In genomic region chr4:82630079-82630478, GRCh38 we compare ENCODE assay signal across 19 cellular contexts.
DNase-seq lines count a peak whose midpoint lies in the region; ATAC-seq and TF ChIP-seq lines count a peak whose summit lies in the region.
"Had no signal": no experiment of that assay in that cellular context is flagged by ENCODE, and none has a peak within 500 bp of the region (broad histone marks: within the 10 kb centered on the region; RNA-seq: fewer than 3 reads in every experiment).

No MANE protein-coding gene starts in this region.

- peaks cover 0 to 3% of the 10 kb centered on the region in 2 donors for H3K9me3 ChIP-seq in ascending aorta
- H3K9me3 ChIP-seq in adrenal gland (replicated peaks in 1 of 3), result no peaks in the 10 kb centered on the region
- H3K9me3 ChIP-seq: SJSA1 had no signal

- no peaks in the 10 kb centered on the region for H3K27me3 ChIP-seq in ascending aorta
- no peaks in the 10 kb centered on the region for H3K27me3 ChIP-seq in adrenal gland
- H3K27me3 ChIP-seq: SJSA1 had no signal

- H3K36me3 ChIP-seq in ascending aorta, result peaks cover 0 to 8% of the 10 kb centered on the region in 2 donors
- H3K36me3 ChIP-seq in adrenal gland (replicated peaks in 1 of 2), result peaks cover 0 to 8% of the 10 kb centered on the region in 2 donors
- H3K36me3 ChIP-seq: SJSA1 had no signal

- H3K4me1 ChIP-seq in ascending aorta, result no peaks in the 10 kb centered on the region
- no peaks in the 10 kb centered on the region for H3K4me1 ChIP-seq in adrenal gland (replicated peaks in 1 of 2)

- H3K4me3 ChIP-seq in ascending aorta (no peak overlapping the region), adrenal gland (no peak overlapping the region)
- H3K4me3 ChIP-seq: GM23248, SJSA1 had no signal

- ATAC-seq in HG03095 (IDR thresholded peaks at IDR 0.05; ENCODE audit: unreplicated experiment), result no peak

- H3K27ac ChIP-seq in caudate nucleus (ENCODE audit: low read depth, low read length), result peak overlapping the region; percentile 85
- H3K27ac ChIP-seq in substantia nigra (ENCODE audit: low read depth, low read length, poor library complexity, severe bottlenecking), result peak overlapping the region; percentile 96
- no peak overlapping the region for H3K27ac ChIP-seq in ascending aorta
- H3K27ac ChIP-seq in adrenal gland, result no peak overlapping the region
- H3K27ac ChIP-seq: 22Rv1, GM23248, SJSA1 had no signal

- 41 to 67% (median 58%) methylated on average over 1 of the region's 1 CpG for WGBS in adrenal gland, 4 donors

- intact Hi-C loops in ascending aorta (cut with DNase I), result no loop called here
- intact Hi-C loops in adrenal gland (cut with DNase I), result loop anchor here in 1 of 2 donors (2.0 kb wide), 1 partner anchor 21 kb away; no protein-coding TSS in a partner anchor

- TF ChIP-seq CTCF in ascending aorta (IDR thresholded peaks at IDR 0.05), result no peak
- no peak for TF ChIP-seq CTCF in adrenal gland (IDR thresholded peaks at IDR 0.05)

- DNase-seq in DMS53 (lab: John Stamatoyannopoulos, UW), result peak; percentile 8
- no peak for DNase-seq in DMS53 treated with DMSO at 0.1 percent for 48 hours (lab: John Stamatoyannopoulos, UW; ENCODE audit: unreplicated experiment)
- no peak for DNase-seq in caudate nucleus (lab: John Stamatoyannopoulos, UW)
- DNase-seq in kidney tubule cell (ENCODE audit: low spot score), result peak; percentile 23
- DNase-seq in substantia nigra (lab: John Stamatoyannopoulos, UW), result no peak
- DNase-seq in ascending aorta (ENCODE audit: low spot score in 2 of 2), result no peak
- no peak for DNase-seq in adrenal gland
- DNase-seq: CD4-positive, alpha-beta memory T cell; DND-41; GF-D8; GM23248; KBM-7; NCI-H2227 treated with DMSO at 0.1 percent for 48 hours; NCI-H524; NK-92 treated with Interleukin-12 subunit alpha and Interleukin-12 subunit beta, amount 100 ng/mL, for 24 hours; OCI-M1 had no signal

- no peak for TF ChIP-seq POLR2A in adrenal gland (IDR thresholded peaks at IDR 0.05)

Comparison
In these comparisons a context has a peak if more than half of its experiments do, and no peak if none do; other contexts are left out.
1. DNase-seq: peak in DMS53 (single experiment) and kidney tubule cell (single experiment); none in DMS53 treated with DMSO at 0.1 percent for 48 hours (single experiment), caudate nucleus (0 of 61), substantia nigra (0 of 49), ascending aorta (0 of 2) and adrenal gland (0 of 7).
2. H3K27ac ChIP-seq: peak in caudate nucleus (single experiment) and substantia nigra (single experiment); none in ascending aorta (0 of 2) and adrenal gland (0 of 5).